Comparison of ENCODE assay signal across 2 cellular contexts in the genomic region with DNA sequence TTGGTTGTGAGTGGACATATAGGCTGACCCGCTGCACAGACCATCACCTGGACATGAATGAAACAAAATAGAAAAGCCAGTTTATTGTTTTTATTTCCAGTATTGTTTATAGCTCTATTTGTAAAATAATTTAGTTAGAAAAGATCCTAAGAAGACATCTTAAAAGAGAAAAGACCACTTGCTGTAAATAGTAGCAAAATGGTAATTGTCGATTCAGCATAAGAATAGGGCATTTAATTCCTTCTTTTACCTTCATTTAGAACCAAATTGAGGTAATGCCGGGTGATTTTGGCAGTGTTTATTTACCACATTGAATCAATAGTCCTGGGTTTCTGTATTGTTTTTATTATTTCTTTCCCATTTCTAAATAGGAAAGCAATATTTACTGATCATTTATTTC.
TF ChIP-seq lines count a peak whose summit lies in the region.

No MANE protein-coding gene starts in this region.

TF ChIP-seq in GM23338, 12 proteins besides CTCF, POLR2A, EP300 and RAD21:
- TF ChIP-seq POLR2AphosphoS5 (IDR thresholded peaks at IDR 0.05; ENCODE audit: low read depth) (no peak), NANOG (IDR thresholded peaks at IDR 0.05; ENCODE audit: borderline replicate concordance) (peak; percentile 99)

TF ChIP-seq in K562, 482 proteins besides CTCF, POLR2A, EP300 and RAD21:
- TF ChIP-seq ZNF175 (CRISPR knock-in tag; IDR thresholded peaks at IDR 0.05; ENCODE audit: low read depth), result no peak
- peak; percentile 58 for TF ChIP-seq ZNF316 (IDR thresholded peaks at IDR 0.05)
- TF ChIP-seq C11orf30 (IDR thresholded peaks at IDR 0.05; ENCODE audit: low read depth), result peak; percentile 40; the same call in 1 of the 2 replicates
